Comparison of ENCODE assay signal across 1 cellular context in the genomic region with DNA sequence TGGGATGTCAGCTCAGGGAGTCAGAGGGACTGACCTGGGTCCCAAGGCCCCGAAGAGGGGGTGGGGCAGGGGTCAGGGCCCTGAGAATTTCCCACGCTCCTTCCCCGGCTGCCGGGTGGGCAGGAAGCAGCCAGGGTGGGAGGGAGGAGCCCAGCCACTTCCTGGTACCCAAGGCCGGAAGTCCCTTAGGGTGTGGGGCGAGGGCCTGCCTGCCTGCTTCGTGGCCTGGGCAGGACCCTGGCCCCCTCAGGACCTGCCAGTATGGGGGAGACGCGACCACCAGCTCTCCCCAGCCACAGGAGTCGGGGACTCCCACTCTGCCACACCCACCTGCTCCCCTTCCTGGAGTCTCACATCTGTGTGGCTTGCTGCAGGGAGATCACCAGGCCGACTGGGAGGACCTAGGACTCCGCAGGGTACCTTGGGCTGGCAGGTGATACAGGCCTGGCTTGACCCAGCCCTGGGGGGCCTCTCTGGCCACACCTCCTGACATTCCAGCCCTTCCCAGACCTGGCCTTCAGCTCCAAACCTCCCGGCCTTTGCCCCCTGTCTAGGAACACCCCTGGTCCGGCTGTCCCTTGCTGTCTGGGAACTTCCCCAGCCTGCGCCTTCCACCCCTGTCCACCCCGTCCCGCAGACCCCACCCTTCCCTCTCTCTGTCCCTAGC.
A peak's percentile ranks its signal among the peaks of the same experiment; 100 is the strongest.
TF ChIP-seq lines count a peak whose summit lies in the region.

No MANE protein-coding gene starts in this region.

TF ChIP-seq in HEK293, 187 proteins besides CTCF, POLR2A, EP300 and RAD21 (continued from another document and continues in another):
- TF ChIP-seq ZNF174 (tag by site-specific recombination; IDR thresholded peaks at IDR 0.05) (no peak), ZNF16 (tag by site-specific recombination; IDR thresholded peaks at IDR 0.05; ENCODE audit: low read depth) (no peak), ZXDB (tag by site-specific recombination; IDR thresholded peaks at IDR 0.05) (peak; percentile 48), ZNF140 (tag by site-specific recombination; IDR thresholded peaks at IDR 0.05) (no peak), ZFHX2 (tag by site-specific recombination; conservative IDR thresholded peaks at IDR 0.05) (peak; percentile 82), KLF7 (tag by site-specific recombination; IDR thresholded peaks at IDR 0.05; ENCODE audit: borderline replicate concordance) (peak; percentile 46; the same call in 1 of the 2 replicates), KLF16 (tag by site-specific recombination; IDR thresholded peaks at IDR 0.05) (peak; percentile 34), ZNF658 (tag by site-specific recombination; IDR thresholded peaks at IDR 0.05) (no peak), TCF7L2 (IDR thresholded peaks at IDR 0.05; ENCODE audit: borderline replicate concordance, low read depth, low read length) (no peak), ZIC2 (tag by site-specific recombination; IDR thresholded peaks at IDR 0.05) (peak; percentile 64), ZNF155 (tag by site-specific recombination; IDR thresholded peaks at IDR 0.05) (no peak), KLF8 (tag by site-specific recombination; IDR thresholded peaks at IDR 0.05) (peak; percentile 95), ZNF302 (tag by site-specific recombination; IDR thresholded peaks at IDR 0.05; ENCODE audit: low read depth) (no peak), ZNF843 (tag by site-specific recombination; IDR thresholded peaks at IDR 0.05) (peak; percentile 51), EGR2 (tag by site-specific recombination; IDR thresholded peaks at IDR 0.05; ENCODE audit: low read depth) (peak; percentile 79), ZNF549 (tag by site-specific recombination; IDR thresholded peaks at IDR 0.05) (no peak), SP7 (tag by site-specific recombination; IDR thresholded peaks at IDR 0.05) (peak; percentile 70; the same call in 1 of the 2 replicates), ZNF157 (tag by site-specific recombination; IDR thresholded peaks at IDR 0.05) (no peak), ZNF561 (tag by site-specific recombination; IDR thresholded peaks at IDR 0.05; ENCODE audit: borderline replicate concordance) (peak; percentile 14; the same call in 1 of the 2 replicates), ZNF830 (tag by site-specific recombination; IDR thresholded peaks at IDR 0.05; ENCODE audit: low read depth) (no peak), ZEB2 (tag by site-specific recombination; IDR thresholded peaks at IDR 0.05) (0 out of 2 replicates have a peak, but pooled peaks have one; percentile 67)
- TF ChIP-seq, protein P1, sequence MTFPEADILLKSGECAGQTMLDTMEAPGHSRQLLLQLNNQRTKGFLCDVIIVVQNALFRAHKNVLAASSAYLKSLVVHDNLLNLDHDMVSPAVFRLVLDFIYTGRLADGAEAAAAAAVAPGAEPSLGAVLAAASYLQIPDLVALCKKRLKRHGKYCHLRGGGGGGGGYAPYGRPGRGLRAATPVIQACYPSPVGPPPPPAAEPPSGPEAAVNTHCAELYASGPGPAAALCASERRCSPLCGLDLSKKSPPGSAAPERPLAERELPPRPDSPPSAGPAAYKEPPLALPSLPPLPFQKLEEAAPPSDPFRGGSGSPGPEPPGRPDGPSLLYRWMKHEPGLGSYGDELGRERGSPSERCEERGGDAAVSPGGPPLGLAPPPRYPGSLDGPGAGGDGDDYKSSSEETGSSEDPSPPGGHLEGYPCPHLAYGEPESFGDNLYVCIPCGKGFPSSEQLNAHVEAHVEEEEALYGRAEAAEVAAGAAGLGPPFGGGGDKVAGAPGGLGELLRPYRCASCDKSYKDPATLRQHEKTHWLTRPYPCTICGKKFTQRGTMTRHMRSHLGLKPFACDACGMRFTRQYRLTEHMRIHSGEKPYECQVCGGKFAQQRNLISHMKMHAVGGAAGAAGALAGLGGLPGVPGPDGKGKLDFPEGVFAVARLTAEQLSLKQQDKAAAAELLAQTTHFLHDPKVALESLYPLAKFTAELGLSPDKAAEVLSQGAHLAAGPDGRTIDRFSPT (tag by site-specific recombination; IDR thresholded peaks at IDR 0.05) = peak; percentile 90
- TF ChIP-seq, protein P2, sequence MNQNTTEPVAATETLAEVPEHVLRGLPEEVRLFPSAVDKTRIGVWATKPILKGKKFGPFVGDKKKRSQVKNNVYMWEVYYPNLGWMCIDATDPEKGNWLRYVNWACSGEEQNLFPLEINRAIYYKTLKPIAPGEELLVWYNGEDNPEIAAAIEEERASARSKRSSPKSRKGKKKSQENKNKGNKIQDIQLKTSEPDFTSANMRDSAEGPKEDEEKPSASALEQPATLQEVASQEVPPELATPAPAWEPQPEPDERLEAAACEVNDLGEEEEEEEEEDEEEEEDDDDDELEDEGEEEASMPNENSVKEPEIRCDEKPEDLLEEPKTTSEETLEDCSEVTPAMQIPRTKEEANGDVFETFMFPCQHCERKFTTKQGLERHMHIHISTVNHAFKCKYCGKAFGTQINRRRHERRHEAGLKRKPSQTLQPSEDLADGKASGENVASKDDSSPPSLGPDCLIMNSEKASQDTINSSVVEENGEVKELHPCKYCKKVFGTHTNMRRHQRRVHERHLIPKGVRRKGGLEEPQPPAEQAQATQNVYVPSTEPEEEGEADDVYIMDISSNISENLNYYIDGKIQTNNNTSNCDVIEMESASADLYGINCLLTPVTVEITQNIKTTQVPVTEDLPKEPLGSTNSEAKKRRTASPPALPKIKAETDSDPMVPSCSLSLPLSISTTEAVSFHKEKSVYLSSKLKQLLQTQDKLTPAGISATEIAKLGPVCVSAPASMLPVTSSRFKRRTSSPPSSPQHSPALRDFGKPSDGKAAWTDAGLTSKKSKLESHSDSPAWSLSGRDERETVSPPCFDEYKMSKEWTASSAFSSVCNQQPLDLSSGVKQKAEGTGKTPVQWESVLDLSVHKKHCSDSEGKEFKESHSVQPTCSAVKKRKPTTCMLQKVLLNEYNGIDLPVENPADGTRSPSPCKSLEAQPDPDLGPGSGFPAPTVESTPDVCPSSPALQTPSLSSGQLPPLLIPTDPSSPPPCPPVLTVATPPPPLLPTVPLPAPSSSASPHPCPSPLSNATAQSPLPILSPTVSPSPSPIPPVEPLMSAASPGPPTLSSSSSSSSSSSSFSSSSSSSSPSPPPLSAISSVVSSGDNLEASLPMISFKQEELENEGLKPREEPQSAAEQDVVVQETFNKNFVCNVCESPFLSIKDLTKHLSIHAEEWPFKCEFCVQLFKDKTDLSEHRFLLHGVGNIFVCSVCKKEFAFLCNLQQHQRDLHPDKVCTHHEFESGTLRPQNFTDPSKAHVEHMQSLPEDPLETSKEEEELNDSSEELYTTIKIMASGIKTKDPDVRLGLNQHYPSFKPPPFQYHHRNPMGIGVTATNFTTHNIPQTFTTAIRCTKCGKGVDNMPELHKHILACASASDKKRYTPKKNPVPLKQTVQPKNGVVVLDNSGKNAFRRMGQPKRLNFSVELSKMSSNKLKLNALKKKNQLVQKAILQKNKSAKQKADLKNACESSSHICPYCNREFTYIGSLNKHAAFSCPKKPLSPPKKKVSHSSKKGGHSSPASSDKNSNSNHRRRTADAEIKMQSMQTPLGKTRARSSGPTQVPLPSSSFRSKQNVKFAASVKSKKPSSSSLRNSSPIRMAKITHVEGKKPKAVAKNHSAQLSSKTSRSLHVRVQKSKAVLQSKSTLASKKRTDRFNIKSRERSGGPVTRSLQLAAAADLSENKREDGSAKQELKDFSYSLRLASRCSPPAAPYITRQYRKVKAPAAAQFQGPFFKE (tag by site-specific recombination; IDR thresholded peaks at IDR 0.05; ENCODE audit: borderline replicate concordance) = no peak
- TF ChIP-seq, protein P3, sequence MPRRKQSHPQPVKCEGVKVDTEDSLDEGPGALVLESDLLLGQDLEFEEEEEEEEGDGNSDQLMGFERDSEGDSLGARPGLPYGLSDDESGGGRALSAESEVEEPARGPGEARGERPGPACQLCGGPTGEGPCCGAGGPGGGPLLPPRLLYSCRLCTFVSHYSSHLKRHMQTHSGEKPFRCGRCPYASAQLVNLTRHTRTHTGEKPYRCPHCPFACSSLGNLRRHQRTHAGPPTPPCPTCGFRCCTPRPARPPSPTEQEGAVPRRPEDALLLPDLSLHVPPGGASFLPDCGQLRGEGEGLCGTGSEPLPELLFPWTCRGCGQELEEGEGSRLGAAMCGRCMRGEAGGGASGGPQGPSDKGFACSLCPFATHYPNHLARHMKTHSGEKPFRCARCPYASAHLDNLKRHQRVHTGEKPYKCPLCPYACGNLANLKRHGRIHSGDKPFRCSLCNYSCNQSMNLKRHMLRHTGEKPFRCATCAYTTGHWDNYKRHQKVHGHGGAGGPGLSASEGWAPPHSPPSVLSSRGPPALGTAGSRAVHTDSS (tag by site-specific recombination; IDR thresholded peaks at IDR 0.05) = no peak
- TF ChIP-seq, protein P4, sequence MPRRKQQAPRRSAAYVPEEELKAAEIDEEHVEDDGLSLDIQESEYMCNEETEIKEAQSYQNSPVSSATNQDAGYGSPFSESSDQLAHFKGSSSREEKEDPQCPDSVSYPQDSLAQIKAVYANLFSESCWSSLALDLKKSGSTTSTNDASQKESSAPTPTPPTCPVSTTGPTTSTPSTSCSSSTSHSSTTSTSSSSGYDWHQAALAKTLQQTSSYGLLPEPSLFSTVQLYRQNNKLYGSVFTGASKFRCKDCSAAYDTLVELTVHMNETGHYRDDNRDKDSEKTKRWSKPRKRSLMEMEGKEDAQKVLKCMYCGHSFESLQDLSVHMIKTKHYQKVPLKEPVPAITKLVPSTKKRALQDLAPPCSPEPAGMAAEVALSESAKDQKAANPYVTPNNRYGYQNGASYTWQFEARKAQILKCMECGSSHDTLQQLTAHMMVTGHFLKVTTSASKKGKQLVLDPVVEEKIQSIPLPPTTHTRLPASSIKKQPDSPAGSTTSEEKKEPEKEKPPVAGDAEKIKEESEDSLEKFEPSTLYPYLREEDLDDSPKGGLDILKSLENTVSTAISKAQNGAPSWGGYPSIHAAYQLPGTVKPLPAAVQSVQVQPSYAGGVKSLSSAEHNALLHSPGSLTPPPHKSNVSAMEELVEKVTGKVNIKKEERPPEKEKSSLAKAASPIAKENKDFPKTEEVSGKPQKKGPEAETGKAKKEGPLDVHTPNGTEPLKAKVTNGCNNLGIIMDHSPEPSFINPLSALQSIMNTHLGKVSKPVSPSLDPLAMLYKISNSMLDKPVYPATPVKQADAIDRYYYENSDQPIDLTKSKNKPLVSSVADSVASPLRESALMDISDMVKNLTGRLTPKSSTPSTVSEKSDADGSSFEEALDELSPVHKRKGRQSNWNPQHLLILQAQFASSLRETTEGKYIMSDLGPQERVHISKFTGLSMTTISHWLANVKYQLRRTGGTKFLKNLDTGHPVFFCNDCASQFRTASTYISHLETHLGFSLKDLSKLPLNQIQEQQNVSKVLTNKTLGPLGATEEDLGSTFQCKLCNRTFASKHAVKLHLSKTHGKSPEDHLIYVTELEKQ (tag by site-specific recombination; IDR thresholded peaks at IDR 0.05; ENCODE audit: borderline replicate concordance) = no peak
- TF ChIP-seq, protein P5, sequence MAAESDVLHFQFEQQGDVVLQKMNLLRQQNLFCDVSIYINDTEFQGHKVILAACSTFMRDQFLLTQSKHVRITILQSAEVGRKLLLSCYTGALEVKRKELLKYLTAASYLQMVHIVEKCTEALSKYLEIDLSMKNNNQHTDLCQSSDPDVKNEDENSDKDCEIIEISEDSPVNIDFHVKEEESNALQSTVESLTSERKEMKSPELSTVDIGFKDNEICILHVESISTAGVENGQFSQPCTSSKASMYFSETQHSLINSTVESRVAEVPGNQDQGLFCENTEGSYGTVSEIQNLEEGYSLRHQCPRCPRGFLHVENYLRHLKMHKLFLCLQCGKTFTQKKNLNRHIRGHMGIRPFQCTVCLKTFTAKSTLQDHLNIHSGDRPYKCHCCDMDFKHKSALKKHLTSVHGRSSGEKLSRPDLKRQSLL (tag by site-specific recombination; IDR thresholded peaks at IDR 0.05) = no peak
- TF ChIP-seq, protein P6, sequence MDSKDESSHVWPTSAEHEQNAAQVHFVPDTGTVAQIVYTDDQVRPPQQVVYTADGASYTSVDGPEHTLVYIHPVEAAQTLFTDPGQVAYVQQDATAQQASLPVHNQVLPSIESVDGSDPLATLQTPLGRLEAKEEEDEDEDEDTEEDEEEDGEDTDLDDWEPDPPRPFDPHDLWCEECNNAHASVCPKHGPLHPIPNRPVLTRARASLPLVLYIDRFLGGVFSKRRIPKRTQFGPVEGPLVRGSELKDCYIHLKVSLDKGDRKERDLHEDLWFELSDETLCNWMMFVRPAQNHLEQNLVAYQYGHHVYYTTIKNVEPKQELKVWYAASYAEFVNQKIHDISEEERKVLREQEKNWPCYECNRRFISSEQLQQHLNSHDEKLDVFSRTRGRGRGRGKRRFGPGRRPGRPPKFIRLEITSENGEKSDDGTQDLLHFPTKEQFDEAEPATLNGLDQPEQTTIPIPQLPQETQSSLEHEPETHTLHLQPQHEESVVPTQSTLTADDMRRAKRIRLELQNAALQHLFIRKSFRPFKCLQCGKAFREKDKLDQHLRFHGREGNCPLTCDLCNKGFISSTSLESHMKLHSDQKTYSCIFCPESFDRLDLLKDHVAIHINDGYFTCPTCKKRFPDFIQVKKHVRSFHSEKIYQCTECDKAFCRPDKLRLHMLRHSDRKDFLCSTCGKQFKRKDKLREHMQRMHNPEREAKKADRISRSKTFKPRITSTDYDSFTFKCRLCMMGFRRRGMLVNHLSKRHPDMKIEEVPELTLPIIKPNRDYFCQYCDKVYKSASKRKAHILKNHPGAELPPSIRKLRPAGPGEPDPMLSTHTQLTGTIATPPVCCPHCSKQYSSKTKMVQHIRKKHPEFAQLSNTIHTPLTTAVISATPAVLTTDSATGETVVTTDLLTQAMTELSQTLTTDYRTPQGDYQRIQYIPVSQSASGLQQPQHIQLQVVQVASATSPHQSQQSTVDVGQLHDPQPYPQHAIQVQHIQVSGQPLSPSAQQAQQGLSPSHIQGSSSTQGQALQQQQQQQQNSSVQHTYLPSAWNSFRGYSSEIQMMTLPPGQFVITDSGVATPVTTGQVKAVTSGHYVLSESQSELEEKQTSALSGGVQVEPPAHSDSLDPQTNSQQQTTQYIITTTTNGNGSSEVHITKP (tag by site-specific recombination; IDR thresholded peaks at IDR 0.05) = peak; percentile 92
- TF ChIP-seq, protein P7, sequence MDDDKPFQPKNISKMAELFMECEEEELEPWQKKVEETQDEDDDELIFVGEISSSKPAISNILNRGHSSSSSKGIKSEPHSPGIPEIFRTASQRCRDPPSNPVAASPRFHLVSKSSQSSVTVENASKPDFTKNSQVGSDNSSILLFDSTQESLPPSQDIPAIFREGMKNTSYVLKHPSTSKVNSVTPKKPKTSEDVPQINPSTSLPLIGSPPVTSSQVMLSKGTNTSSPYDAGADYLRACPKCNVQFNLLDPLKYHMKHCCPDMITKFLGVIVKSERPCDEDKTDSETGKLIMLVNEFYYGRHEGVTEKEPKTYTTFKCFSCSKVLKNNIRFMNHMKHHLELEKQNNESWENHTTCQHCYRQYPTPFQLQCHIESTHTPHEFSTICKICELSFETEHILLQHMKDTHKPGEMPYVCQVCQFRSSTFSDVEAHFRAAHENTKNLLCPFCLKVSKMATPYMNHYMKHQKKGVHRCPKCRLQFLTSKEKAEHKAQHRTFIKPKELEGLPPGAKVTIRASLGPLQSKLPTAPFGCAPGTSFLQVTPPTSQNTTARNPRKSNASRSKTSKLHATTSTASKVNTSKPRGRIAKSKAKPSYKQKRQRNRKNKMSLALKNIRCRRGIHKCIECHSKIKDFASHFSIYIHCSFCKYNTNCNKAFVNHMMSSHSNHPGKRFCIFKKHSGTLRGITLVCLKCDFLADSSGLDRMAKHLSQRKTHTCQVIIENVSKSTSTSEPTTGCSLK (tag by site-specific recombination; IDR thresholded peaks at IDR 0.05) = no peak
